ENCODE assay signal across 1 cellular context in the genomic region with DNA sequence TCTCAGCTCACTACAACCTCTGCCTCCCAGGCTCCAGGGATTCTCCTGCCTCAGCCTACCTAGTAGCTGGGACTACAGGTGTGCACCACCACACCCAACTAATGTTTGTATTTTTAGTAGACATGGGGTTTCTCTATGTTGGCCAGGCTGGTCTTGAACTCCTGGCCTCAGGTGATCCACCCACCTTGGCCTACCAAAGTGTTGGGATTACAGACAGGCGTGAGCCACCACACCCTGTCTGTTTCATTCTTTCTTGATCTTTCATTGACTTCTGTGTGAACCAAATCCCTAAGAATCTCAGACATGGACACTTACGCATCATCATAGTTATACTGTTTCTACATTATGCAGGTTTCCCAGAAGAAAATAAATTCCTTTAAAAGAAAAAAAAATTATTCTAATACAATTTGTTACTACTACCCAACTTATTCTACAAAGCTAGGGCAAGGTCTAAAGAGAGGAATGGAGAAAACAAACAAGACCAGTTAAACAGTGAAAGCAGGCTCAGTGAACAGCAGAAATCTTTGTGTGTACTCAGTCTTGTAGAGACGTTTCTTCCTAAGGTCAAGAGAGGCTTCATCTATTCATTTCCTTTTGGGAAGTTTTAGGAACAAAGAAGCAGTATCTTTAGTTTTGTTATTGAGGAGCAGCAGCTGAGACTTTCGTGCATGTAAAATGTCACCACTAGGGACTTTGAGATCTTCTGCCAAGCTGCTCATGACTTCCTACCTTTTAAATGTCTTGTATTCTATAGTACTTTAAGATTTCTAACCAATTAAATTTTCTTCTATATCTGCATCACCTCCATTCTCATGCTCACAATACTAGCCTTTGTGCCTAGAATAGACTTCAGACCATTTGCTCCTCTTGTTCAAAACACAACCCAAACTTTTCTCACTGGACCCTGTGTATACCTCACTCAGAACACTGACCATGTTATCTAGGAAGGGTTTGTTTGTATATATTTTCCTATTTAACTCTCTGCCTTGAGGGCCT.
TF ChIP-seq lines count a peak whose summit lies in the region.

No MANE protein-coding gene starts in this region.

TF ChIP-seq in HepG2, 621 proteins besides CTCF, POLR2A, EP300 and RAD21 (continues in another document):
- TF ChIP-seq FOXA3 (CRISPR knock-in tag; IDR thresholded peaks at IDR 0.05) (peak; percentile 74), ZNF382 (CRISPR knock-in tag; IDR thresholded peaks at IDR 0.05; ENCODE audit: borderline replicate concordance) (no peak), FOXJ3 (CRISPR knock-in tag; IDR thresholded peaks at IDR 0.05; ENCODE audit: borderline replicate concordance) (peak; percentile 24; the same call in 1 of the 2 replicates), GATAD2A (CRISPR knock-in tag; IDR thresholded peaks at IDR 0.05) (peak; percentile 81), ONECUT2 (CRISPR knock-in tag; IDR thresholded peaks at IDR 0.05) (no peak), CREM (IDR thresholded peaks at IDR 0.05) (peak; percentile 56), CREM (CRISPR knock-in tag; IDR thresholded peaks at IDR 0.05) (no peak), WIZ (CRISPR knock-in tag; IDR thresholded peaks at IDR 0.05) (no peak), SALL1 (CRISPR knock-in tag; IDR thresholded peaks at IDR 0.05) (peak; percentile 50), RXRB (CRISPR knock-in tag; IDR thresholded peaks at IDR 0.05; ENCODE audit: borderline replicate concordance) (peak; percentile 51; the same call in 1 of the 2 replicates), ZNF713 (CRISPR knock-in tag; IDR thresholded peaks at IDR 0.05) (no peak), ZNF33B (CRISPR knock-in tag; IDR thresholded peaks at IDR 0.05) (no peak), ZNF235 (CRISPR knock-in tag; IDR thresholded peaks at IDR 0.05; ENCODE audit: borderline replicate concordance) (no peak), TOPORS (CRISPR knock-in tag; IDR thresholded peaks at IDR 0.05) (no peak), HNF4A (CRISPR knock-in tag; IDR thresholded peaks at IDR 0.05) (peak; percentile 73), NCOA2 (CRISPR knock-in tag; IDR thresholded peaks at IDR 0.05) (peak; percentile 67; the same call in 1 of the 2 replicates), HNF4G (IDR thresholded peaks at IDR 0.05; ENCODE audit: borderline replicate concordance, low read depth, low read length) (peak; percentile 59), HNF4G (CRISPR knock-in tag; IDR thresholded peaks at IDR 0.05; ENCODE audit: borderline replicate concordance, low read depth) (no peak), ZBTB3 (CRISPR knock-in tag; IDR thresholded peaks at IDR 0.05; ENCODE audit: borderline replicate concordance, low read depth) (no peak), ZNF773 (CRISPR knock-in tag; IDR thresholded peaks at IDR 0.05; ENCODE audit: borderline replicate concordance) (no peak), KAT8 (CRISPR knock-in tag; IDR thresholded peaks at IDR 0.05) (peak; percentile 25; the same call in 1 of the 2 replicates), EHMT2 (IDR thresholded peaks at IDR 0.05; ENCODE audit: borderline replicate concordance, low read depth, low read length) (peak; percentile 51; the same call in 1 of the 2 replicates), ZNF350 (CRISPR knock-in tag; IDR thresholded peaks at IDR 0.05; ENCODE audit: borderline replicate concordance, low read depth) (no peak), NR2F6 (IDR thresholded peaks at IDR 0.05) (peak; percentile 47; the same call in 1 of the 2 replicates), NR2F6 (CRISPR knock-in tag; IDR thresholded peaks at IDR 0.05) (peak; percentile 29; the same call in 1 of the 2 replicates), ZFX (CRISPR knock-in tag; IDR thresholded peaks at IDR 0.05; ENCODE audit: low read depth) (peak; percentile 14; the same call in 1 of the 2 replicates), THRA (CRISPR knock-in tag; IDR thresholded peaks at IDR 0.05; ENCODE audit: borderline replicate concordance) (peak; percentile 90; the same call in 1 of the 2 replicates), YEATS4 (CRISPR knock-in tag; IDR thresholded peaks at IDR 0.05; ENCODE audit: borderline replicate concordance) (no peak), SIX1 (CRISPR knock-in tag; IDR thresholded peaks at IDR 0.05; ENCODE audit: borderline replicate concordance) (0 out of 2 replicates have a peak, but pooled peaks have one; percentile 19), SOX6 (IDR thresholded peaks at IDR 0.05) (no peak), SOX6 (CRISPR knock-in tag; IDR thresholded peaks at IDR 0.05) (peak; percentile 38; the same call in 1 of the 2 replicates), TEAD3 (CRISPR knock-in tag; optimal IDR thresholded peaks at IDR 0.05; ENCODE audit: borderline replicate concordance) (peak; percentile 44), HDAC1 (CRISPR knock-in tag; IDR thresholded peaks at IDR 0.05) (peak; percentile 12; the same call in 1 of the 2 replicates), ZNF782 (CRISPR knock-in tag; IDR thresholded peaks at IDR 0.05; ENCODE audit: borderline replicate concordance) (no peak), MYPOP (CRISPR knock-in tag; IDR thresholded peaks at IDR 0.05) (0 out of 2 replicates have a peak, but pooled peaks have one; percentile 25), ELF3 (CRISPR knock-in tag; IDR thresholded peaks at IDR 0.05) (peak; percentile 70), CBFB (CRISPR knock-in tag; IDR thresholded peaks at IDR 0.05) (no peak), SIN3A (IDR thresholded peaks at IDR 0.05; ENCODE audit: borderline replicate concordance, low read depth, low read length) (no peak), POGZ (CRISPR knock-in tag; IDR thresholded peaks at IDR 0.05) (0 out of 2 replicates have a peak, but pooled peaks have one; percentile 13), DRAP1 (CRISPR knock-in tag; IDR thresholded peaks at IDR 0.05) (peak; percentile 55; the same call in 1 of the 2 replicates)
- TF ChIP-seq, protein P1, sequence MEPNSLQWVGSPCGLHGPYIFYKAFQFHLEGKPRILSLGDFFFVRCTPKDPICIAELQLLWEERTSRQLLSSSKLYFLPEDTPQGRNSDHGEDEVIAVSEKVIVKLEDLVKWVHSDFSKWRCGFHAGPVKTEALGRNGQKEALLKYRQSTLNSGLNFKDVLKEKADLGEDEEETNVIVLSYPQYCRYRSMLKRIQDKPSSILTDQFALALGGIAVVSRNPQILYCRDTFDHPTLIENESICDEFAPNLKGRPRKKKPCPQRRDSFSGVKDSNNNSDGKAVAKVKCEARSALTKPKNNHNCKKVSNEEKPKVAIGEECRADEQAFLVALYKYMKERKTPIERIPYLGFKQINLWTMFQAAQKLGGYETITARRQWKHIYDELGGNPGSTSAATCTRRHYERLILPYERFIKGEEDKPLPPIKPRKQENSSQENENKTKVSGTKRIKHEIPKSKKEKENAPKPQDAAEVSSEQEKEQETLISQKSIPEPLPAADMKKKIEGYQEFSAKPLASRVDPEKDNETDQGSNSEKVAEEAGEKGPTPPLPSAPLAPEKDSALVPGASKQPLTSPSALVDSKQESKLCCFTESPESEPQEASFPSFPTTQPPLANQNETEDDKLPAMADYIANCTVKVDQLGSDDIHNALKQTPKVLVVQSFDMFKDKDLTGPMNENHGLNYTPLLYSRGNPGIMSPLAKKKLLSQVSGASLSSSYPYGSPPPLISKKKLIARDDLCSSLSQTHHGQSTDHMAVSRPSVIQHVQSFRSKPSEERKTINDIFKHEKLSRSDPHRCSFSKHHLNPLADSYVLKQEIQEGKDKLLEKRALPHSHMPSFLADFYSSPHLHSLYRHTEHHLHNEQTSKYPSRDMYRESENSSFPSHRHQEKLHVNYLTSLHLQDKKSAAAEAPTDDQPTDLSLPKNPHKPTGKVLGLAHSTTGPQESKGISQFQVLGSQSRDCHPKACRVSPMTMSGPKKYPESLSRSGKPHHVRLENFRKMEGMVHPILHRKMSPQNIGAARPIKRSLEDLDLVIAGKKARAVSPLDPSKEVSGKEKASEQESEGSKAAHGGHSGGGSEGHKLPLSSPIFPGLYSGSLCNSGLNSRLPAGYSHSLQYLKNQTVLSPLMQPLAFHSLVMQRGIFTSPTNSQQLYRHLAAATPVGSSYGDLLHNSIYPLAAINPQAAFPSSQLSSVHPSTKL (CRISPR knock-in tag; IDR thresholded peaks at IDR 0.05), result peak; percentile 83
- TF ChIP-seq, protein P2, sequence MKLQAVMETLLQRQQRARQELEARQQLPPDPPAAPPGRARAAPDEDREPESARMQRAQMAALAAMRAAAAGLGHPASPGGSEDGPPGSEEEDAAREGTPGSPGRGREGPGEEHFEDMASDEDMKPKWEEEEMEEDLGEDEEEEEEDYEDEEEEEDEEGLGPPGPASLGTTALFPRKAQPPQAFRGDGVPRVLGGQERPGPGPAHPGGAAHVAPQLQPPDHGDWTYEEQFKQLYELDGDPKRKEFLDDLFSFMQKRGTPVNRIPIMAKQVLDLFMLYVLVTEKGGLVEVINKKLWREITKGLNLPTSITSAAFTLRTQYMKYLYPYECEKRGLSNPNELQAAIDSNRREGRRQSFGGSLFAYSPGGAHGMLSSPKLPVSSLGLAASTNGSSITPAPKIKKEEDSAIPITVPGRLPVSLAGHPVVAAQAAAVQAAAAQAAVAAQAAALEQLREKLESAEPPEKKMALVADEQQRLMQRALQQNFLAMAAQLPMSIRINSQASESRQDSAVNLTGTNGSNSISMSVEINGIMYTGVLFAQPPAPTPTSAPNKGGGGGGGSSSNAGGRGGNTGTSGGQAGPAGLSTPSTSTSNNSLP (IDR thresholded peaks at IDR 0.05; ENCODE audit: low read depth, low read length), result peak; percentile 28; the same call in 1 of the 2 replicates
- TF ChIP-seq, protein P3, sequence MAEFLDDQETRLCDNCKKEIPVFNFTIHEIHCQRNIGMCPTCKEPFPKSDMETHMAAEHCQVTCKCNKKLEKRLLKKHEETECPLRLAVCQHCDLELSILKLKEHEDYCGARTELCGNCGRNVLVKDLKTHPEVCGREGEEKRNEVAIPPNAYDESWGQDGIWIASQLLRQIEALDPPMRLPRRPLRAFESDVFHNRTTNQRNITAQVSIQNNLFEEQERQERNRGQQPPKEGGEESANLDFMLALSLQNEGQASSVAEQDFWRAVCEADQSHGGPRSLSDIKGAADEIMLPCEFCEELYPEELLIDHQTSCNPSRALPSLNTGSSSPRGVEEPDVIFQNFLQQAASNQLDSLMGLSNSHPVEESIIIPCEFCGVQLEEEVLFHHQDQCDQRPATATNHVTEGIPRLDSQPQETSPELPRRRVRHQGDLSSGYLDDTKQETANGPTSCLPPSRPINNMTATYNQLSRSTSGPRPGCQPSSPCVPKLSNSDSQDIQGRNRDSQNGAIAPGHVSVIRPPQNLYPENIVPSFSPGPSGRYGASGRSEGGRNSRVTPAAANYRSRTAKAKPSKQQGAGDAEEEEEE (CRISPR knock-in tag; IDR thresholded peaks at IDR 0.05; ENCODE audit: borderline replicate concordance), result no peak
- TF ChIP-seq, protein P4, sequence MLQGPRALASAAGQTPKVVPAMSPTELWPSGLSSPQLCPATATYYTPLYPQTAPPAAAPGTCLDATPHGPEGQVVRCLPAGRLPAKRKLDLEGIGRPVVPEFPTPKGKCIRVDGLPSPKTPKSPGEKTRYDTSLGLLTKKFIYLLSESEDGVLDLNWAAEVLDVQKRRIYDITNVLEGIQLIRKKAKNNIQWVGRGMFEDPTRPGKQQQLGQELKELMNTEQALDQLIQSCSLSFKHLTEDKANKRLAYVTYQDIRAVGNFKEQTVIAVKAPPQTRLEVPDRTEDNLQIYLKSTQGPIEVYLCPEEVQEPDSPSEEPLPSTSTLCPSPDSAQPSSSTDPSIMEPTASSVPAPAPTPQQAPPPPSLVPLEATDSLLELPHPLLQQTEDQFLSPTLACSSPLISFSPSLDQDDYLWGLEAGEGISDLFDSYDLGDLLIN (CRISPR knock-in tag; IDR thresholded peaks at IDR 0.05; ENCODE audit: borderline replicate concordance), result no peak
- TF ChIP-seq, protein P5, sequence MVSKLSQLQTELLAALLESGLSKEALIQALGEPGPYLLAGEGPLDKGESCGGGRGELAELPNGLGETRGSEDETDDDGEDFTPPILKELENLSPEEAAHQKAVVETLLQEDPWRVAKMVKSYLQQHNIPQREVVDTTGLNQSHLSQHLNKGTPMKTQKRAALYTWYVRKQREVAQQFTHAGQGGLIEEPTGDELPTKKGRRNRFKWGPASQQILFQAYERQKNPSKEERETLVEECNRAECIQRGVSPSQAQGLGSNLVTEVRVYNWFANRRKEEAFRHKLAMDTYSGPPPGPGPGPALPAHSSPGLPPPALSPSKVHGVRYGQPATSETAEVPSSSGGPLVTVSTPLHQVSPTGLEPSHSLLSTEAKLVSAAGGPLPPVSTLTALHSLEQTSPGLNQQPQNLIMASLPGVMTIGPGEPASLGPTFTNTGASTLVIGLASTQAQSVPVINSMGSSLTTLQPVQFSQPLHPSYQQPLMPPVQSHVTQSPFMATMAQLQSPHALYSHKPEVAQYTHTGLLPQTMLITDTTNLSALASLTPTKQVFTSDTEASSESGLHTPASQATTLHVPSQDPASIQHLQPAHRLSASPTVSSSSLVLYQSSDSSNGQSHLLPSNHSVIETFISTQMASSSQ (IDR thresholded peaks at IDR 0.05; ENCODE audit: low read depth), result 0 out of 2 replicates have a peak, but pooled peaks have one; percentile 34
- TF ChIP-seq, protein P5 (CRISPR knock-in tag; IDR thresholded peaks at IDR 0.05; ENCODE audit: borderline replicate concordance), result no peak
